In the genomic region with DNA sequence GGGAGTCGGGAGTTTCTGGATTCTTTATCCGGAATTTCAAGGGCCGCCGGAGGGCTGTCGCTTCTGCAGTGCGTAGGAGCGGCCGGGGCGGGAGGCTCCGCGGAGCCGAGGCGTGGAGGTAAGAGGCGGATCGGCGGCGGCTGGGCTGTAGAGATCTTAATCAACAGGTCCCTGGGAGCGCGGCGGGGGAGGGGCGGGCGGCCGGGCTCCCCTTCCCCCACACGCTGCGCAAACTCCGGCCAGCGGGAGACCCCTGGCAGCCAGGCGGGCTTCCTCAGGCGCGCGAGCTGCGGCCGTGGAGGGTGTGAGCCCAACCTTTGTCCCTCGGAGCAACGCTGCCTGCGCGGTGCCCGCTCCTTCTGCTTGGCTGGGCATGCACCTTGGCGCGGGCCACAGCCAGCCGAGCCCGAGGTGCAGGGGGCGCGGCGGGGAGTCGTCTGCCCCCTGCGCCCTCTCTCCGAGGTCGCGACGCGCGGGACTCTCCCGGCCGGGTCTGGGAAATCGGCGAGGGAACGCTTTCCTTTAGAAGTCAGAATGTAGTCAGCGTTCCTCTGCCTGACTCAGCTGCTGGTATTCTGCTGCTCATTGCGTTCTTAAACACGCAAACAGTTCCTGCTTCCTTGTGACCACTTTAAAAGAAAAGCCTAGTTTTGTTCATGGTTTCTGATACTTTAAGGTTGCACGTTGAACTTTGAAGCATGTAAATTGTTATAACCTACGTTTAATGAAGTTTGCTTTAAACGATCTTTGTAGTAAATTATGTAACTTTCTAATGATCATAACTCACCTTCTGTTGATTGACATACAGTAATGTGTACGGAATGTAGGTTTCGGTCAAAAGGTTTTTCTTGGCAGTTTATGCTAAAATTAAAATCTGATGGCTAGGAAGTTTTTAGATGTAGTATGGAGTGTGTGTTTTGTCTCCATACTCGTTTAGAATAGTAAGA, we compare ENCODE assay signal across 1 cellular context.
TF ChIP-seq lines count a peak whose summit lies in the region.

A gene (plus strand): TSS at position 20 of the 947 bp plus-strand sequence. CDS start 37,736 bp downstream, outside the sequence.

TF ChIP-seq in HEK293, 187 proteins besides CTCF, POLR2A, EP300 and RAD21 (continued from another document and continues in another):
- TF ChIP-seq, protein P1, sequence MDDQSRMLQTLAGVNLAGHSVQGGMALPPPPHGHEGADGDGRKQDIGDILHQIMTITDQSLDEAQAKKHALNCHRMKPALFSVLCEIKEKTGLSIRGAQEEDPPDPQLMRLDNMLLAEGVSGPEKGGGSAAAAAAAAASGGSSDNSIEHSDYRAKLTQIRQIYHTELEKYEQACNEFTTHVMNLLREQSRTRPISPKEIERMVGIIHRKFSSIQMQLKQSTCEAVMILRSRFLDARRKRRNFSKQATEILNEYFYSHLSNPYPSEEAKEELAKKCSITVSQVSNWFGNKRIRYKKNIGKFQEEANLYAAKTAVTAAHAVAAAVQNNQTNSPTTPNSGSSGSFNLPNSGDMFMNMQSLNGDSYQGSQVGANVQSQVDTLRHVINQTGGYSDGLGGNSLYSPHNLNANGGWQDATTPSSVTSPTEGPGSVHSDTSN (CRISPR knock-in tag; IDR thresholded peaks at IDR 0.05): no peak
- TF ChIP-seq, protein P2, sequence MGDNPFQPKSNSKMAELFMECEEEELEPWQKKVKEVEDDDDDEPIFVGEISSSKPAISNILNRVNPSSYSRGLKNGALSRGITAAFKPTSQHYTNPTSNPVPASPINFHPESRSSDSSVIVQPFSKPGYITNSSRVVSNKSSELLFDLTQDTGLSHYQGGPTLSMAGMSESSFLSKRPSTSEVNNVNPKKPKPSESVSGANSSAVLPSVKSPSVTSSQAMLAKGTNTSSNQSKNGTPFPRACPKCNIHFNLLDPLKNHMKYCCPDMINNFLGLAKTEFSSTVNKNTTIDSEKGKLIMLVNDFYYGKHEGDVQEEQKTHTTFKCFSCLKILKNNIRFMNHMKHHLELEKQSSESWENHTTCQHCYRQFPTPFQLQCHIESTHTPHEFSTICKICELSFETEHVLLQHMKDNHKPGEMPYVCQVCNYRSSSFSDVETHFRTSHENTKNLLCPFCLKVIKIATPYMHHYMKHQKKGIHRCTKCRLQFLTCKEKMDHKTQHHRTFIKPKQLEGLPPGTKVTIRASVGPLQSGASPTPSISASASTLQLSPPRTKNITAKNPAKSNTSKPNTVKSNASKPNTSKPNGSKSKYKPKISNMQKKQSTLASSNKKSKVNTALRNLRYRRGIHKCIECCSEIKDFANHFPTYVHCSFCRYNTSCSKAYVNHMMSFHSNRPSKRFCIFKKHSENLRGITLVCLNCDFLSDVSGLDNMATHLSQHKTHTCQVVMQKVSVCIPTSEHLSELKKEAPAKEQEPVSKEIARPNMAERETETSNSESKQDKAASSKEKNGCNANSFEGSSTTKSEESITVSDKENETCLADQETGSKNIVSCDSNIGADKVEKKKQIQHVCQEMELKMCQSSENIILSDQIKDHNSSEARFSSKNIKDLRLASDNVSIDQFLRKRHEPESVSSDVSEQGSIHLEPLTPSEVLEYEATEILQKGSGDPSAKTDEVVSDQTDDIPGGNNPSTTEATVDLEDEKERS (tag by site-specific recombination; IDR thresholded peaks at IDR 0.05): no peak
- TF ChIP-seq ZNF214 (tag by site-specific recombination; IDR thresholded peaks at IDR 0.05; ENCODE audit: borderline replicate concordance) (no peak), ZNF404 (tag by site-specific recombination; IDR thresholded peaks at IDR 0.05) (no peak), ZBTB48 (tag by site-specific recombination; IDR thresholded peaks at IDR 0.05) (peak; percentile 90), ZNF837 (tag by site-specific recombination; IDR thresholded peaks at IDR 0.05) (no peak), KLF10 (tag by site-specific recombination; IDR thresholded peaks at IDR 0.05) (no peak), ZNF596 (tag by site-specific recombination; IDR thresholded peaks at IDR 0.05) (0 out of 2 replicates have a peak, but pooled peaks have one; percentile 18), ZNF521 (tag by site-specific recombination; IDR thresholded peaks at IDR 0.05) (no peak), ZNF175 (tag by site-specific recombination; IDR thresholded peaks at IDR 0.05) (no peak), SP7 (tag by site-specific recombination; IDR thresholded peaks at IDR 0.05) (peak; percentile 47; the same call in 1 of the 2 replicates), ZNF155 (tag by site-specific recombination; IDR thresholded peaks at IDR 0.05) (no peak), HOXD13 (CRISPR knock-in tag; IDR thresholded peaks at IDR 0.05; ENCODE audit: borderline replicate concordance) (no peak), ZBTB1 (tag by site-specific recombination; IDR thresholded peaks at IDR 0.05) (no peak), RBAK (tag by site-specific recombination; IDR thresholded peaks at IDR 0.05) (no peak), KLF9 (tag by site-specific recombination; IDR thresholded peaks at IDR 0.05; ENCODE audit: low read depth) (peak; percentile 59; the same call in 1 of the 2 replicates), ZNF335 (tag by site-specific recombination; conservative IDR thresholded peaks at IDR 0.05) (peak; percentile 60), ZNF558 (tag by site-specific recombination; IDR thresholded peaks at IDR 0.05) (no peak), ZNF169 (tag by site-specific recombination; IDR thresholded peaks at IDR 0.05) (no peak), ZNF423 (tag by site-specific recombination; IDR thresholded peaks at IDR 0.05) (peak; percentile 79), GLI4 (tag by site-specific recombination; IDR thresholded peaks at IDR 0.05) (no peak), ZNF843 (tag by site-specific recombination; IDR thresholded peaks at IDR 0.05) (no peak; the same call in 1 of the 2 replicates), ZNF354C (tag by site-specific recombination; IDR thresholded peaks at IDR 0.05; ENCODE audit: borderline replicate concordance, low read depth) (no peak), TRIM28 (IDR thresholded peaks at IDR 0.05; ENCODE audit: borderline replicate concordance, low read length) (no peak), ZNF10 (tag by site-specific recombination; IDR thresholded peaks at IDR 0.05) (no peak), ZNF140 (tag by site-specific recombination; IDR thresholded peaks at IDR 0.05) (no peak), KLF16 (tag by site-specific recombination; IDR thresholded peaks at IDR 0.05) (peak; percentile 78; the same call in 1 of the 2 replicates), ZNF830 (tag by site-specific recombination; IDR thresholded peaks at IDR 0.05; ENCODE audit: low read depth) (no peak), ZNF555 (tag by site-specific recombination; conservative IDR thresholded peaks at IDR 0.05) (no peak), ZNF311 (tag by site-specific recombination; IDR thresholded peaks at IDR 0.05; ENCODE audit: borderline replicate concordance) (no peak), REPIN1 (tag by site-specific recombination; IDR thresholded peaks at IDR 0.05; ENCODE audit: low read depth) (no peak), IKZF3 (tag by site-specific recombination; IDR thresholded peaks at IDR 0.05) (peak; percentile 22; the same call in 1 of the 2 replicates), ZNF600 (tag by site-specific recombination; IDR thresholded peaks at IDR 0.05) (peak; percentile 53; the same call in 1 of the 2 replicates), ZNF571 (tag by site-specific recombination; IDR thresholded peaks at IDR 0.05) (no peak), ZNF426 (tag by site-specific recombination; IDR thresholded peaks at IDR 0.05) (no peak), ZNF112 (tag by site-specific recombination; IDR thresholded peaks at IDR 0.05) (no peak)
- TF ChIP-seq, protein P3, sequence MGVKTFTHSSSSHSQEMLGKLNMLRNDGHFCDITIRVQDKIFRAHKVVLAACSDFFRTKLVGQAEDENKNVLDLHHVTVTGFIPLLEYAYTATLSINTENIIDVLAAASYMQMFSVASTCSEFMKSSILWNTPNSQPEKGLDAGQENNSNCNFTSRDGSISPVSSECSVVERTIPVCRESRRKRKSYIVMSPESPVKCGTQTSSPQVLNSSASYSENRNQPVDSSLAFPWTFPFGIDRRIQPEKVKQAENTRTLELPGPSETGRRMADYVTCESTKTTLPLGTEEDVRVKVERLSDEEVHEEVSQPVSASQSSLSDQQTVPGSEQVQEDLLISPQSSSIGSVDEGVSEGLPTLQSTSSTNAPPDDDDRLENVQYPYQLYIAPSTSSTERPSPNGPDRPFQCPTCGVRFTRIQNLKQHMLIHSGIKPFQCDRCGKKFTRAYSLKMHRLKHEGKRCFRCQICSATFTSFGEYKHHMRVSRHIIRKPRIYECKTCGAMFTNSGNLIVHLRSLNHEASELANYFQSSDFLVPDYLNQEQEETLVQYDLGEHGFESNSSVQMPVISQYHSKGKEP (tag by site-specific recombination; IDR thresholded peaks at IDR 0.05): no peak
- TF ChIP-seq, protein P4, sequence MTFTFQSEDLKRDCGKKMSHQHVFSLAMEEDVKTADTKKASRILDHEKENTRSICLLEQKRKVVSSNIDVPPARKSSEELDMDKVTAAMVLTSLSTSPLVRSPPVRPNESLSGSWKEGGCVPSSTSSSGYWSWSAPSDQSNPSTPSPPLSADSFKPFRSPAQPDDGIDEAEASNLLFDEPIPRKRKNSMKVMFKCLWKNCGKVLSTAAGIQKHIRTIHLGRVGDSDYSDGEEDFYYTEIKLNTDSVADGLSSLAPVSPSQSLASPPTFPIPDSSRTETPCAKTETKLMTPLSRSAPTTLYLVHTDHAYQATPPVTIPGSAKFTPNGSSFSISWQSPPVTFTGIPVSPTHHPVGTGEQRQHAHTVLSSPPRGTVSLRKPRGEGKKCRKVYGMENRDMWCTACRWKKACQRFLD (tag by site-specific recombination; IDR thresholded peaks at IDR 0.05): no peak
- TF ChIP-seq, protein P5, sequence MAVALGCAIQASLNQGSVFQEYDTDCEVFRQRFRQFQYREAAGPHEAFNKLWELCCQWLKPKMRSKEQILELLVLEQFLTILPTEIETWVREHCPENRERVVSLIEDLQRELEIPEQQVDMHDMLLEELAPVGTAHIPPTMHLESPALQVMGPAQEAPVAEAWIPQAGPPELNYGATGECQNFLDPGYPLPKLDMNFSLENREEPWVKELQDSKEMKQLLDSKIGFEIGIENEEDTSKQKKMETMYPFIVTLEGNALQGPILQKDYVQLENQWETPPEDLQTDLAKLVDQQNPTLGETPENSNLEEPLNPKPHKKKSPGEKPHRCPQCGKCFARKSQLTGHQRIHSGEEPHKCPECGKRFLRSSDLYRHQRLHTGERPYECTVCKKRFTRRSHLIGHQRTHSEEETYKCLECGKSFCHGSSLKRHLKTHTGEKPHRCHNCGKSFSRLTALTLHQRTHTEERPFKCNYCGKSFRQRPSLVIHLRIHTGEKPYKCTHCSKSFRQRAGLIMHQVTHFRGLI (tag by site-specific recombination; IDR thresholded peaks at IDR 0.05): peak; percentile 97
- TF ChIP-seq, protein P6, sequence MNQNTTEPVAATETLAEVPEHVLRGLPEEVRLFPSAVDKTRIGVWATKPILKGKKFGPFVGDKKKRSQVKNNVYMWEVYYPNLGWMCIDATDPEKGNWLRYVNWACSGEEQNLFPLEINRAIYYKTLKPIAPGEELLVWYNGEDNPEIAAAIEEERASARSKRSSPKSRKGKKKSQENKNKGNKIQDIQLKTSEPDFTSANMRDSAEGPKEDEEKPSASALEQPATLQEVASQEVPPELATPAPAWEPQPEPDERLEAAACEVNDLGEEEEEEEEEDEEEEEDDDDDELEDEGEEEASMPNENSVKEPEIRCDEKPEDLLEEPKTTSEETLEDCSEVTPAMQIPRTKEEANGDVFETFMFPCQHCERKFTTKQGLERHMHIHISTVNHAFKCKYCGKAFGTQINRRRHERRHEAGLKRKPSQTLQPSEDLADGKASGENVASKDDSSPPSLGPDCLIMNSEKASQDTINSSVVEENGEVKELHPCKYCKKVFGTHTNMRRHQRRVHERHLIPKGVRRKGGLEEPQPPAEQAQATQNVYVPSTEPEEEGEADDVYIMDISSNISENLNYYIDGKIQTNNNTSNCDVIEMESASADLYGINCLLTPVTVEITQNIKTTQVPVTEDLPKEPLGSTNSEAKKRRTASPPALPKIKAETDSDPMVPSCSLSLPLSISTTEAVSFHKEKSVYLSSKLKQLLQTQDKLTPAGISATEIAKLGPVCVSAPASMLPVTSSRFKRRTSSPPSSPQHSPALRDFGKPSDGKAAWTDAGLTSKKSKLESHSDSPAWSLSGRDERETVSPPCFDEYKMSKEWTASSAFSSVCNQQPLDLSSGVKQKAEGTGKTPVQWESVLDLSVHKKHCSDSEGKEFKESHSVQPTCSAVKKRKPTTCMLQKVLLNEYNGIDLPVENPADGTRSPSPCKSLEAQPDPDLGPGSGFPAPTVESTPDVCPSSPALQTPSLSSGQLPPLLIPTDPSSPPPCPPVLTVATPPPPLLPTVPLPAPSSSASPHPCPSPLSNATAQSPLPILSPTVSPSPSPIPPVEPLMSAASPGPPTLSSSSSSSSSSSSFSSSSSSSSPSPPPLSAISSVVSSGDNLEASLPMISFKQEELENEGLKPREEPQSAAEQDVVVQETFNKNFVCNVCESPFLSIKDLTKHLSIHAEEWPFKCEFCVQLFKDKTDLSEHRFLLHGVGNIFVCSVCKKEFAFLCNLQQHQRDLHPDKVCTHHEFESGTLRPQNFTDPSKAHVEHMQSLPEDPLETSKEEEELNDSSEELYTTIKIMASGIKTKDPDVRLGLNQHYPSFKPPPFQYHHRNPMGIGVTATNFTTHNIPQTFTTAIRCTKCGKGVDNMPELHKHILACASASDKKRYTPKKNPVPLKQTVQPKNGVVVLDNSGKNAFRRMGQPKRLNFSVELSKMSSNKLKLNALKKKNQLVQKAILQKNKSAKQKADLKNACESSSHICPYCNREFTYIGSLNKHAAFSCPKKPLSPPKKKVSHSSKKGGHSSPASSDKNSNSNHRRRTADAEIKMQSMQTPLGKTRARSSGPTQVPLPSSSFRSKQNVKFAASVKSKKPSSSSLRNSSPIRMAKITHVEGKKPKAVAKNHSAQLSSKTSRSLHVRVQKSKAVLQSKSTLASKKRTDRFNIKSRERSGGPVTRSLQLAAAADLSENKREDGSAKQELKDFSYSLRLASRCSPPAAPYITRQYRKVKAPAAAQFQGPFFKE (tag by site-specific recombination; IDR thresholded peaks at IDR 0.05; ENCODE audit: borderline replicate concordance): no peak
- TF ChIP-seq, protein P7, sequence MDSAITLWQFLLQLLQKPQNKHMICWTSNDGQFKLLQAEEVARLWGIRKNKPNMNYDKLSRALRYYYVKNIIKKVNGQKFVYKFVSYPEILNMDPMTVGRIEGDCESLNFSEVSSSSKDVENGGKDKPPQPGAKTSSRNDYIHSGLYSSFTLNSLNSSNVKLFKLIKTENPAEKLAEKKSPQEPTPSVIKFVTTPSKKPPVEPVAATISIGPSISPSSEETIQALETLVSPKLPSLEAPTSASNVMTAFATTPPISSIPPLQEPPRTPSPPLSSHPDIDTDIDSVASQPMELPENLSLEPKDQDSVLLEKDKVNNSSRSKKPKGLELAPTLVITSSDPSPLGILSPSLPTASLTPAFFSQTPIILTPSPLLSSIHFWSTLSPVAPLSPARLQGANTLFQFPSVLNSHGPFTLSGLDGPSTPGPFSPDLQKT (IDR thresholded peaks at IDR 0.05; ENCODE audit: borderline replicate concordance, low read depth, low read length): no peak
- TF ChIP-seq, protein P8, sequence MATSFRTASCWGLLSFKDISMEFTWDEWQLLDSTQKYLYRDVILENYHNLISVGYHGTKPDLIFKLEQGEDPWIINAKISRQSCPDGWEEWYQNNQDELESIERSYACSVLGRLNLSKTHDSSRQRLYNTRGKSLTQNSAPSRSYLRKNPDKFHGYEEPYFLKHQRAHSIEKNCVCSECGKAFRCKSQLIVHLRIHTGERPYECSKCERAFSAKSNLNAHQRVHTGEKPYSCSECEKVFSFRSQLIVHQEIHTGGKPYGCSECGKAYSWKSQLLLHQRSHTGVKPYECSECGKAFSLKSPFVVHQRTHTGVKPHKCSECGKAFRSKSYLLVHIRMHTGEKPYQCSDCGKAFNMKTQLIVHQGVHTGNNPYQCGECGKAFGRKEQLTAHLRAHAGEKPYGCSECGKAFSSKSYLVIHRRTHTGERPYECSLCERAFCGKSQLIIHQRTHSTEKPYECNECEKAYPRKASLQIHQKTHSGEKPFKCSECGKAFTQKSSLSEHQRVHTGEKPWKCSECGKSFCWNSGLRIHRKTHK (tag by site-specific recombination; IDR thresholded peaks at IDR 0.05): no peak
